12 cellular contexts compared by ENCODE assay signal in genomic region chr15:90159213-90159612, GRCh38. TPM values are rescaled to one million over a fixed set of nuclear protein-coding genes. Genes with fewer than 3 reads are reported as not detected.
DNase-seq lines count a peak whose midpoint lies in the region; ATAC-seq, FAIRE-seq and TF ChIP-seq lines count a peak whose summit lies in the region.
"Had no signal": no experiment of that assay in that cellular context is flagged by ENCODE, and none has a peak within 500 bp of the region (broad histone marks: within the 10 kb centered on the region; RNA-seq: fewer than 3 reads in every experiment).

No MANE protein-coding gene starts in this region.

- no peaks in the 10 kb centered on the region for H3K79me2 ChIP-seq in K562 (ENCODE audit: control insufficient read depth, insufficient read depth, low read length)

- WGBS in K562 (ENCODE audit: insufficient coverage, low coverage, missing lambda C conversion rate): 77% methylated on average over 2 of the region's 2 CpGs
- WGBS in transverse colon (ENCODE audit: low coverage in 1 of 2), 2 donors: 56% methylated on average over 2 of the region's 2 CpGs; no CpG with 5 or more reads in 1 of the 2 donors

- no peak overlapping the region for H3K27ac ChIP-seq in K562 (ENCODE audit: extremely low read depth, low read depth, low read length)
- peak overlapping the region; percentile 82 to 89 (median 87) for H3K27ac ChIP-seq in transverse colon

- intact Hi-C loops in activated CD4-positive, alpha-beta T cell treated with anti-CD3 and anti-CD28 coated beads, Interleukin-2, amount 10 ng/mL, durations not matched to agents 24 days and 14 days (cut with micrococcal nuclease): no loop called here
- intact Hi-C loops in K562 (cut with micrococcal nuclease) (no loop called here), transverse colon (cut with DNase I; ENCODE audit: low total_unique reads) (no loop called here)

- H3K27me3 ChIP-seq in K562 (ENCODE audit: control insufficient read depth in 2 of 2, insufficient read depth in 2 of 2, low read length in 2 of 2) (no peaks in the 10 kb centered on the region), transverse colon (no peaks in the 10 kb centered on the region)

- POLR2A ChIA-PET in K562 (lab: Yijun Ruan, JAX): interaction anchor here (0.6 kb wide), 2 partner anchors 78 to 458 kb away, joined by 3 read pairs; no protein-coding TSS in a partner anchor

- H3K36me3 ChIP-seq in K562 (ENCODE audit: control insufficient read depth, insufficient read depth, low read length): no peaks in the 10 kb centered on the region
- no peaks in the 10 kb centered on the region for H3K36me3 ChIP-seq in transverse colon

- H3K27ac Mint-ChIP-seq in activated CD4-positive, alpha-beta T cell treated with anti-CD3 and anti-CD28 coated beads, Interleukin-2, amount 10 ng/mL, durations not matched to agents 24 days and 14 days: peak overlapping the region; percentile 69
- H3K27ac Mint-ChIP-seq in endothelial cell (ENCODE audit: unreplicated experiment): no peak overlapping the region

- no peak for TF ChIP-seq EP300 in K562 (IDR thresholded peaks at IDR 0.05; ENCODE audit: low read length)
- TF ChIP-seq EP300 in transverse colon (IDR thresholded peaks at IDR 0.05; ENCODE audit: low read depth): peak; percentile 72

- H3K9me3 Mint-ChIP-seq in activated CD4-positive, alpha-beta T cell treated with anti-CD3 and anti-CD28 coated beads, Interleukin-2, amount 10 ng/mL, durations not matched to agents 24 days and 14 days: no peaks in the 10 kb centered on the region
- H3K9me3 Mint-ChIP-seq in endothelial cell (ENCODE audit: unreplicated experiment): no peaks in the 10 kb centered on the region

- FAIRE-seq in K562 (lab: Jason Lieb, UNC): no peak

- no peak for TF ChIP-seq POLR2A in K562 (conservative IDR thresholded peaks at IDR 0.05)
- peak; percentile 57 for TF ChIP-seq POLR2A in transverse colon (IDR thresholded peaks at IDR 0.05)

- H3K9ac ChIP-seq in K562 (ENCODE audit: insufficient read depth in 1 of 2, low read depth in 2 of 2, low read length in 2 of 2): no peak overlapping the region

- H3K9me3 ChIP-seq in K562 (replicated peaks; ENCODE audit: control insufficient read depth, insufficient read depth, low read depth, low read length) (no peaks in the 10 kb centered on the region), transverse colon (no peaks in the 10 kb centered on the region)

- H3K4me3 ChIP-seq in K562 (no peak overlapping the region), transverse colon (no peak overlapping the region)
- H3K4me3 ChIP-seq: smooth muscle cell had no signal

- no peaks in the 10 kb centered on the region for H4K20me1 ChIP-seq in K562 (replicated peaks; ENCODE audit: control insufficient read depth, insufficient read depth, low read length)

- peaks cover 4% of the 10 kb centered on the region for H3K27me3 Mint-ChIP-seq in activated CD4-positive, alpha-beta T cell treated with anti-CD3 and anti-CD28 coated beads, Interleukin-2, amount 10 ng/mL, durations not matched to agents 24 days and 14 days
- H3K27me3 Mint-ChIP-seq in endothelial cell (ENCODE audit: unreplicated experiment): peaks cover 3% of the 10 kb centered on the region

- no peak overlapping the region for H3K4me3 Mint-ChIP-seq in activated CD4-positive, alpha-beta T cell treated with anti-CD3 and anti-CD28 coated beads, Interleukin-2, amount 10 ng/mL, durations not matched to agents 24 days and 14 days
- H3K4me3 Mint-ChIP-seq in endothelial cell (ENCODE audit: unreplicated experiment): no peak overlapping the region

- H2AFZ ChIP-seq in K562 (ENCODE audit: low read depth, low read length): peak overlapping the region; percentile 53; the same call in 1 of the 2 replicates

- BruUV-seq in K562 (replicated peaks; lab: Mats Ljungman, UMichigan): no TSS peak

- ATAC-seq in K562: no peak

- no peak for TF ChIP-seq RAD21 in K562 (CRISPR knock-in tag; conservative IDR thresholded peaks at IDR 0.05 in 1 of 2, IDR thresholded peaks at IDR 0.05 in 1 of 2)

- CTCF ChIA-PET in K562 (lab: Yijun Ruan, JAX; ENCODE audit: low intra/inter-chr PET ratio): no interaction called here

- DNase-seq in activated CD4-positive, alpha-beta T cell treated with anti-CD3 and anti-CD28 coated beads, Interleukin-2, amount 10 ng/mL, durations not matched to agents 24 days and 14 days: no peak
- no peak for DNase-seq in activated CD4-positive, alpha-beta T cell treated with anti-CD3 and anti-CD28 coated beads, Interleukin-2, amount 50 U/mL, for 1 hour
- DNase-seq in K562 (ENCODE audit: extremely low read depth in 1 of 4, low spot score in 3 of 4): no peak
- peak; percentile 49 for DNase-seq in medulla oblongata (ENCODE audit: extremely low spot score)
- DNase-seq in transverse colon: peak; percentile 64
- no peak for DNase-seq in Kasumi-1 (lab: John Stamatoyannopoulos, UW)
- DNase-seq in NK-92 (lab: John Stamatoyannopoulos, UW; ENCODE audit: unreplicated experiment): no peak
- DNase-seq in endothelial cell (ENCODE audit: low spot score): no peak
- DNase-seq: ACHN, cerebellar nuclear complex, NCI-H1930 had no signal

- H3K4me2 ChIP-seq in K562 (ENCODE audit: insufficient read depth, low read length): no peak overlapping the region
- H3K4me2 ChIP-seq: smooth muscle cell had no signal

- no peaks in the 10 kb centered on the region for H3K36me3 Mint-ChIP-seq in activated CD4-positive, alpha-beta T cell treated with anti-CD3 and anti-CD28 coated beads, Interleukin-2, amount 10 ng/mL, durations not matched to agents 24 days and 14 days (ENCODE audit: low read depth)
- H3K36me3 Mint-ChIP-seq in endothelial cell (ENCODE audit: low read depth, unreplicated experiment): no peaks in the 10 kb centered on the region

- in situ Hi-C loops in K562 (cut with MboI): no loop called here
- in situ Hi-C loops in transverse colon (cut with MboI; ENCODE audit: low pct_ligation_motif_present in 1 of 4, low pct_unique_long_range_greater_than_20kb in 1 of 4, low sequenced_read_pairs in 3 of 4): no loop called here

- H3K4me1 ChIP-seq in K562 (replicated peaks in 1 of 2; ENCODE audit: control insufficient read depth in 2 of 2, insufficient read depth in 2 of 2, low read length in 2 of 2): peaks cover 19 to 38% of the 10 kb centered on the region in 2 experiments
- H3K4me1 ChIP-seq in transverse colon: peaks cover 25 to 74% (median 50%) of the 10 kb centered on the region in 4 donors

- peaks cover 24% of the 10 kb centered on the region for H3K4me1 Mint-ChIP-seq in activated CD4-positive, alpha-beta T cell treated with anti-CD3 and anti-CD28 coated beads, Interleukin-2, amount 10 ng/mL, durations not matched to agents 24 days and 14 days
- peaks cover 17% of the 10 kb centered on the region for H3K4me1 Mint-ChIP-seq in endothelial cell (ENCODE audit: unreplicated experiment)

- no peaks in the 10 kb centered on the region for H3K9me1 ChIP-seq in K562 (ENCODE audit: control insufficient read depth, insufficient read depth, low read length)

- TF ChIP-seq CTCF in K562 (IDR thresholded peaks at IDR 0.05 in 2 of 3, conservative IDR thresholded peaks at IDR 0.05 in 1 of 3; ENCODE audit: insufficient read depth in 2 of 3, low read depth in 1 of 3, low read length in 3 of 3) (no peak), transverse colon (IDR thresholded peaks at IDR 0.05) (no peak), endothelial cell (IDR thresholded peaks at IDR 0.05; ENCODE audit: unreplicated experiment) (no peak)

RNA-seq across cellular contexts. Expression of gene SEMA4B, which starts 41.9 kb away (rescaled TPM):
- 17.5 and 18.9 TPM in 2 replicates for total RNA-seq in activated CD4-positive, alpha-beta T cell treated with anti-CD3 and anti-CD28 coated beads, Interleukin-2, amount 10 ng/mL, durations not matched to agents 24 days and 14 days
- 229 and 471 TPM in 2 replicates for total RNA-seq in K562 (2011; cell fraction: chromatin; rRNA removed; ENCODE audit: low replicate concordance)
- 275 and 311 TPM in 2 replicates for total RNA-seq in K562 (2011; cell fraction: nucleolus; rRNA removed)
- 234 and 268 TPM in 2 replicates for total RNA-seq in K562 (2011; cell fraction: nucleoplasm; rRNA removed)
- total RNA-seq in K562 (2014; rRNA removed): 11.0 and 38.7 TPM in 2 replicates
- total RNA-seq in K562 (2014; rRNA removed; fragmentation: Illumina TruSeq; extraction: Trizol): 8.5 and 10.7 TPM in 2 replicates
- total RNA-seq in K562 (2015; rRNA removed; fragmentation: Illumina TruSeq; extraction: Trizol): 16.7 and 17.7 TPM in 2 replicates
- 33.6 and 37.9 TPM in 2 replicates for total RNA-seq in K562 (2021)
- polyA plus RNA-seq in K562 (2011; rRNA removed): 28.8 and 56.9 TPM in 2 replicates
- polyA plus RNA-seq in K562 (2011; cell fraction: cytosol; rRNA removed): 31.0 and 40.4 TPM in 2 replicates
- 155 and 194 TPM in 2 replicates for polyA plus RNA-seq in K562 (2011; cell fraction: nucleus; rRNA removed)
- polyA plus RNA-seq in K562 (2012): 31.3 and 40.0 TPM in 2 replicates
- polyA plus RNA-seq in K562 (2014; fragmentation: Illumina TruSeq; extraction: Trizol): 10.9 and 16.9 TPM in 2 replicates
- 1 to 10 TPM; 1.3 to 1.5 TPM for polyA plus RNA-seq in K562 (2014; fragmentation: Nextera tagmentation; extraction: Ambion mirVana)
- polyA plus RNA-seq in K562 (2014; rRNA removed): 24.8 and 27.8 TPM in 2 replicates
- 41.6 and 47.9 TPM in 2 replicates for polyA minus RNA-seq in K562 (2011; rRNA and poly(A)+ RNA removed)
- 59.8 and 102 TPM in 2 replicates for polyA minus RNA-seq in K562 (2011; cell fraction: cytosol; rRNA and poly(A)+ RNA removed)
- 62.9 and 86.3 TPM in 2 replicates for polyA minus RNA-seq in K562 (2011; cell fraction: nucleus; rRNA and poly(A)+ RNA removed)
- 100 to 1,000 TPM; 115 to 193 (median 134) TPM for total RNA-seq in transverse colon
- 11.2 TPM for total RNA-seq in endothelial cell (ENCODE audit: unreplicated experiment)

RNA-seq across cellular contexts. Expression of gene IDH2, which starts 56.9 kb away (rescaled TPM):
- total RNA-seq in activated CD4-positive, alpha-beta T cell treated with anti-CD3 and anti-CD28 coated beads, Interleukin-2, amount 10 ng/mL, durations not matched to agents 24 days and 14 days: 111 and 119 TPM in 2 replicates
- 8.3 and 17.4 TPM in 2 replicates for total RNA-seq in K562 (2011; cell fraction: chromatin; rRNA removed; ENCODE audit: low replicate concordance)
- 17.3 and 17.6 TPM in 2 replicates for total RNA-seq in K562 (2011; cell fraction: nucleolus; rRNA removed)
- 13.9 and 15.0 TPM in 2 replicates for total RNA-seq in K562 (2011; cell fraction: nucleoplasm; rRNA removed)
- total RNA-seq in K562 (2014; rRNA removed) (59.2 and 74.5 TPM in 2 replicates), K562 (2014; rRNA removed; fragmentation: Illumina TruSeq; extraction: Trizol) (34.2 and 41.2 TPM in 2 replicates), K562 (2015; rRNA removed; fragmentation: Illumina TruSeq; extraction: Trizol) (72.3 and 72.6 TPM in 2 replicates), K562 (2021) (76.7 and 80.4 TPM in 2 replicates), transverse colon (100 to 1,000 TPM in 1 of 4 donors, 10 to 100 TPM in 3; 19.1 to 101 (median 85.1) TPM), endothelial cell (ENCODE audit: unreplicated experiment) (133 TPM)
- polyA plus RNA-seq in K562 (2011; rRNA removed) (99.9 and 181 TPM in 2 replicates), K562 (2014; fragmentation: Illumina TruSeq; extraction: Trizol) (83.0 and 84.4 TPM in 2 replicates), K562 (2014; fragmentation: Nextera tagmentation; extraction: Ambion mirVana) (1 to 10 TPM in 1 of 2 experiments, under 1 TPM in 1; 0.70 to 3.1 TPM), K562 (2014; rRNA removed) (51.1 and 52.3 TPM in 2 replicates)
- polyA plus RNA-seq in K562 (2011; cell fraction: cytosol; rRNA removed): 113 and 128 TPM in 2 replicates
- polyA plus RNA-seq in K562 (2011; cell fraction: nucleus; rRNA removed): 68.2 and 102 TPM in 2 replicates
- 68.8 and 135 TPM in 2 replicates for polyA plus RNA-seq in K562 (2012)
- polyA minus RNA-seq in K562 (2011; rRNA and poly(A)+ RNA removed): 62.2 and 82.4 TPM in 2 replicates
- polyA minus RNA-seq in K562 (2011; cell fraction: cytosol; rRNA and poly(A)+ RNA removed): 51.4 and 98.5 TPM in 2 replicates
- 7.0 and 20.3 TPM in 2 replicates for polyA minus RNA-seq in K562 (2011; cell fraction: nucleus; rRNA and poly(A)+ RNA removed)

Comparison
In these comparisons a context has a peak if more than half of its experiments do, and no peak if none do; other contexts are left out.
1. DNase-seq: peak in medulla oblongata (single experiment) and transverse colon (single experiment); none in activated CD4-positive, alpha-beta T cell treated with anti-CD3 and anti-CD28 coated beads, Interleukin-2, amount 10 ng/mL, durations not matched to agents 24 days and 14 days (single experiment), activated CD4-positive, alpha-beta T cell treated with anti-CD3 and anti-CD28 coated beads, Interleukin-2, amount 50 U/mL, for 1 hour (single experiment), K562 (0 of 4), Kasumi-1 (0 of 2), NK-92 (single experiment) and endothelial cell (single experiment).